Comparison of ENCODE assay signal across 31 cellular contexts in the genomic region with DNA sequence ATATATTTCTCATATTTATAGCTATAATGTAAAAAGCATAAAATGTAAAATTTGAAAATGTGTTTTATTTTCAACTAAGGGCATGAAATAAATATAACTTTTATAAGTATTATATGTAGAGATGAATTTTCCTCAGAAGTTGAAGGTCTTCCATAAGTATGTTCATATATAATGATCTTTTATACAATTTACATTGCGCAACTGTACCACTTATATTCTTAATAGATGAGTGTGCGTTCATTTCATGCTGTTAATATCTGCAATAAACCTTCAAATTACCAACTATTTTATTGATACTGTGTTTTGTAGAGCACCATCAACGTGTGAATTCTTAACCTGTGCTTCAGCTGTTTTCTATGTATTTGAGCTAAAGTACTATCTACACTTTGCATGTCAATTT.
"Had no signal": no experiment of that assay in that cellular context is flagged by ENCODE, and none has a peak within 500 bp of the region (broad histone marks: within the 10 kb centered on the region; RNA-seq: fewer than 3 reads in every experiment).

No MANE protein-coding gene starts in this region.

- FAIRE-seq: bronchial epithelial cell, TTC549 had no signal

- H3K4me3 ChIP-seq: ascending aorta, cardiac muscle cell had no signal

- DNase-seq: activated CD4-positive, alpha-beta memory T cell treated with anti-CD3 and anti-CD28 coated beads, Interleukin-2, amount 10 ng/mL, durations not matched to agents 7 days and 5 days; activated CD4-positive, alpha-beta T cell treated with anti-CD3 and anti-CD28 coated beads for 1 hour; activated CD4-positive, alpha-beta T cell treated with anti-CD3 and anti-CD28 coated beads for 36 hours; activated CD4-positive, alpha-beta T cell treated with anti-CD3 and anti-CD28 coated beads for 48 hours; activated CD4-positive, alpha-beta T cell treated with anti-CD3 and anti-CD28 coated beads, Interleukin-2, amount 10 ng/mL, durations not matched to agents 7 days and 5 days; activated CD4-positive, alpha-beta T cell treated with anti-CD3 and anti-CD28 coated beads, Interleukin-2, amount 50 U/mL, for 48 hours; activated CD4-positive, CD25-positive, alpha-beta regulatory T cell; activated CD8-positive, alpha-beta memory T cell treated with anti-CD3 and anti-CD28 coated beads for 24 hours; activated CD8-positive, alpha-beta memory T cell treated with anti-CD3 and anti-CD28 coated beads, Interleukin-2, amount 10 ng/mL, durations not matched to agents 7 days and 5 days; activated CD8-positive, alpha-beta memory T cell treated with anti-CD3 and anti-CD28 coated beads, Interleukin-2, amount 50 U/mL, for 48 hours; activated CD8-positive, alpha-beta T cell treated with anti-CD3 and anti-CD28 coated beads, Interleukin-2, amount 10 ng/mL, durations not matched to agents 7 days and 5 days; activated effector memory CD4-positive, alpha-beta T cell treated with Interleukin-2 at 50 U/mL for 16 hours; activated gamma-delta T cell; activated naive CD4-positive, alpha-beta T cell treated with anti-CD3 and anti-CD28 coated beads, Interleukin-2, amount 10 ng/mL, durations not matched to agents 7 days and 5 days; activated naive CD4-positive, alpha-beta T cell treated with Interleukin-2 at 50 U/mL for 16 hours; activated naive CD8-positive, alpha-beta T cell treated with anti-CD3 and anti-CD28 coated beads, Interleukin-2, amount 10 ng/mL, durations not matched to agents 7 days and 5 days; activated naive CD8-positive, alpha-beta T cell treated with anti-CD3 and anti-CD28 coated beads, Interleukin-2, amount 50 U/mL, for 24 hours; activated T-cell treated with anti-CD3 and anti-CD28 coated beads, Interleukin-2, amount 50 U/mL, for 24 hours; activated T-cell treated with anti-CD3 and anti-CD28 coated beads, Interleukin-2, amount 50 U/mL, for 48 hours; amygdala; anterior cingulate cortex; caudate nucleus; T-helper 2 cell; T-helper 9 cell; WERI-Rb-1 had no signal

- H3K36me3 ChIP-seq: ascending aorta, cardiac muscle cell, WERI-Rb-1 had no signal

- ATAC-seq: activated CD4-positive, alpha-beta T cell treated with anti-CD3 and anti-CD28 coated beads for 36 hours; activated CD4-positive, CD25-positive, alpha-beta regulatory T cell treated with anti-CD3 and anti-CD28 coated beads, Interleukin-2, amount 50 U/mL, for 24 hours; activated CD8-positive, alpha-beta memory T cell treated with anti-CD3 and anti-CD28 coated beads, Interleukin-2, amount 10 ng/mL, durations not matched to agents 7 days and 5 days; activated CD8-positive, alpha-beta T cell treated with anti-CD3 and anti-CD28 coated beads, Interleukin-2, amount 10 ng/mL, durations not matched to agents 7 days and 5 days; activated naive CD8-positive, alpha-beta T cell treated with anti-CD3 and anti-CD28 coated beads, Interleukin-2, amount 50 U/mL, for 24 hours; WTC11 had no signal

- H3K27ac ChIP-seq: ascending aorta, cardiac muscle cell, WERI-Rb-1 had no signal

- H3K4me1 ChIP-seq: ascending aorta had no signal

- H3K27me3 ChIP-seq: ascending aorta, cardiac muscle cell had no signal

- H3K9me3 ChIP-seq: ascending aorta had no signal
